8 cellular contexts compared by ENCODE assay signal in genomic region chr2:113330060-113330767, GRCh38. TPM values are rescaled to one million over a fixed set of nuclear protein-coding genes. Genes with fewer than 3 reads are reported as not detected.
DNase-seq lines count a peak whose midpoint lies in the region; ATAC-seq, FAIRE-seq and TF ChIP-seq lines count a peak whose summit lies in the region.
"Not testable (repeated sequence)": the region's sequence is repeated elsewhere in the genome, so short reads cannot be mapped to it uniquely, and the experiment has no call there.
"Had no signal": no experiment of that assay in that cellular context is flagged by ENCODE, and none has a peak within 500 bp of the region (broad histone marks: within the 10 kb centered on the region; RNA-seq: fewer than 3 reads in every experiment).

No MANE protein-coding gene starts in this region.

- DNase-seq in Daoy (ENCODE audit: low read depth) (peak; percentile 21), RPMI7951 (ENCODE audit: low read depth) (peak; percentile 40), epithelial cell of prostate (ENCODE audit: low read depth, low spot score) (peak; percentile 76), keratinocyte (ENCODE audit: low read depth, low spot score) (peak; percentile 60)
- DNase-seq in activated naive CD4-positive, alpha-beta T cell treated with anti-CD3 and anti-CD28 coated beads for 36 hours: peak; percentile 7

- peak overlapping the region; percentile 73 for H3K9ac ChIP-seq in keratinocyte (ENCODE audit: control insufficient read depth, extremely low read depth, insufficient read depth, low read length)
- H3K9ac ChIP-seq in skeletal muscle satellite cell (ENCODE audit: low read depth, low read length): not testable (repeated sequence)

- H2AFZ ChIP-seq in keratinocyte (ENCODE audit: control insufficient read depth, low read length): not testable (repeated sequence)

- H3K9me3 Mint-ChIP-seq in activated naive CD4-positive, alpha-beta T cell treated with anti-CD3 and anti-CD28 coated beads for 36 hours: not testable (repeated sequence)

- not testable (repeated sequence) for H3K27me3 ChIP-seq in keratinocyte (ENCODE audit: control insufficient read depth, extremely low read depth, insufficient read depth, low read length); skeletal muscle satellite cell (ENCODE audit: control insufficient read depth, insufficient read depth, low read length)

- not testable (repeated sequence) for H3K27me3 Mint-ChIP-seq in activated naive CD4-positive, alpha-beta T cell treated with anti-CD3 and anti-CD28 coated beads for 36 hours (ENCODE audit: low read depth)

- not testable (repeated sequence) for H3K36me3 ChIP-seq in keratinocyte (ENCODE audit: control insufficient read depth in 2 of 2, extremely low read depth in 1 of 2, insufficient read depth in 2 of 2, low read length in 2 of 2); skeletal muscle satellite cell (ENCODE audit: insufficient read depth, low read length)

- TF ChIP-seq CTCF in keratinocyte (optimal IDR thresholded peaks at IDR 0.05 in 1 of 3, IDR thresholded peaks at IDR 0.05 in 1 of 3, conservative IDR thresholded peaks at IDR 0.05 in 1 of 3; ENCODE audit: extremely low read depth in 1 of 3, insufficient read depth in 2 of 3, low read length in 3 of 3): not testable (repeated sequence)

- not testable (repeated sequence) for H3K9me3 ChIP-seq in keratinocyte (ENCODE audit: control insufficient read depth, low read depth, low read length); skeletal muscle satellite cell (replicated peaks; ENCODE audit: low read length)

- H3K9me1 ChIP-seq in keratinocyte (ENCODE audit: control insufficient read depth, extremely low read depth, insufficient read depth, low read length): not testable (repeated sequence)

- peak; percentile 98 for FAIRE-seq in keratinocyte (lab: Jason Lieb, UNC)

- peak overlapping the region in 1 of 3 experiments; percentile 15 for H3K4me3 ChIP-seq in keratinocyte (ENCODE audit: control insufficient read depth in 2 of 3, extremely low read depth in 1 of 3, insufficient read depth in 2 of 3, low read depth in 1 of 3, low read length in 3 of 3)
- not testable (repeated sequence) for H3K4me3 ChIP-seq in skeletal muscle satellite cell (ENCODE audit: low read length)

- peaks cover 23% of the 10 kb centered on the region for H3K4me1 Mint-ChIP-seq in activated naive CD4-positive, alpha-beta T cell treated with anti-CD3 and anti-CD28 coated beads for 36 hours (ENCODE audit: low read depth)

- dilution Hi-C loops in keratinocyte (cut with MboI; ENCODE audit: extremely low pct_ligation_motif_present, low sequenced_read_pairs): not testable (repeated sequence)

- H4K20me1 ChIP-seq in keratinocyte (ENCODE audit: control insufficient read depth, extremely low read depth, insufficient read depth, low read length): not testable (repeated sequence)

- intact Hi-C loops in activated naive CD4-positive, alpha-beta T cell treated with anti-CD3 and anti-CD28 coated beads for 36 hours (cut with micrococcal nuclease): not testable (repeated sequence)

- H3K4me2 ChIP-seq in keratinocyte (ENCODE audit: control insufficient read depth, extremely low read depth, insufficient read depth, low read depth, low read length): peak overlapping the region; percentile 70
- H3K4me2 ChIP-seq in skeletal muscle satellite cell (ENCODE audit: low read length): peak overlapping the region; percentile 13

- H3K4me1 ChIP-seq in keratinocyte (ENCODE audit: control insufficient read depth, extremely low read depth, insufficient read depth, low read length) (peaks cover 42% of the 10 kb centered on the region), skeletal muscle satellite cell (ENCODE audit: control insufficient read depth, insufficient read depth, low read length) (peaks cover 36% of the 10 kb centered on the region)

- H3K79me2 ChIP-seq in keratinocyte (ENCODE audit: control insufficient read depth, insufficient read depth, low read length): not testable (repeated sequence)

- peak overlapping the region; percentile 22 for H3K27ac Mint-ChIP-seq in activated naive CD4-positive, alpha-beta T cell treated with anti-CD3 and anti-CD28 coated beads for 36 hours

- CTCF ChIA-PET in activated naive CD4-positive, alpha-beta T cell treated with anti-CD3 and anti-CD28 coated beads for 36 hours (lab: Charles Lee): interaction anchor here (0.6 kb wide), 1 partner anchor 245 kb away, joined by 3 read pairs; no protein-coding TSS in a partner anchor

- H3K27ac ChIP-seq in epithelial cell of prostate: peak overlapping the region; percentile 99
- H3K27ac ChIP-seq in keratinocyte (ENCODE audit: control insufficient read depth, insufficient read depth, low read length): peak overlapping the region; percentile 95

- ATAC-seq in HG03432 (IDR thresholded peaks at IDR 0.05; ENCODE audit: unreplicated experiment): peak; percentile 55

- H3K36me3 Mint-ChIP-seq in activated naive CD4-positive, alpha-beta T cell treated with anti-CD3 and anti-CD28 coated beads for 36 hours (ENCODE audit: low read depth): not testable (repeated sequence)

- H3K4me3 Mint-ChIP-seq in activated naive CD4-positive, alpha-beta T cell treated with anti-CD3 and anti-CD28 coated beads for 36 hours: not testable (repeated sequence)

RNA-seq across cellular contexts. Expression of gene PAX8, which starts 51.5 kb away (rescaled TPM):
- total RNA-seq in Daoy (2014; rRNA removed; shearing (Covaris generic)): 0.17 and 0.57 TPM in 2 replicates
- total RNA-seq in RPMI7951 (2014; rRNA removed; shearing (Covaris generic)): 5.4 and 12.6 TPM in 2 replicates
- total RNA-seq in activated naive CD4-positive, alpha-beta T cell treated with anti-CD3 and anti-CD28 coated beads for 36 hours: 1 to 10 TPM; 2.0 to 2.8 TPM
- polyA plus RNA-seq in keratinocyte: 3.4 to 5.9 TPM (median 4.4 TPM) in 3 replicates
- polyA plus RNA-seq in keratinocyte (2011; ENCODE audit: low read depth): 3.4 TPM
- polyA plus RNA-seq in keratinocyte (2011; cell fraction: cytosol; rRNA removed): 5.5 and 7.0 TPM in 2 replicates
- polyA plus RNA-seq in keratinocyte (2011; cell fraction: nucleus; rRNA removed): 7.3 and 7.6 TPM in 2 replicates
- 8.2 and 8.9 TPM in 2 replicates for polyA plus RNA-seq in keratinocyte (2012; ENCODE audit: low replicate concordance)
- 5.7 to 8.2 TPM (median 6.8 TPM) in 3 replicates for polyA minus RNA-seq in keratinocyte
- polyA minus RNA-seq in keratinocyte (2011; cell fraction: cytosol; rRNA and poly(A)+ RNA removed): 2.1 TPM
- 5.5 and 6.1 TPM in 2 replicates for polyA minus RNA-seq in keratinocyte (2011; cell fraction: nucleus; rRNA and poly(A)+ RNA removed)
- total RNA-seq in skeletal muscle satellite cell (2012; rRNA removed): 1.0 and 6.1 TPM in 2 replicates
- total RNA-seq: temporal lobe had no signal

Comparison
In these comparisons a context has a peak if more than half of its experiments do, and no peak if none do; other contexts are left out.
1. DNase-seq: peak in every context shown above with its lines; median percentile 76 in epithelial cell of prostate; 60 in keratinocyte; 40 in RPMI7951; 21 in Daoy; 7 in activated naive CD4-positive, alpha-beta T cell treated with anti-CD3 and anti-CD28 coated beads for 36 hours.